ENCODE assay signal across 18 cellular contexts in the genomic region with DNA sequence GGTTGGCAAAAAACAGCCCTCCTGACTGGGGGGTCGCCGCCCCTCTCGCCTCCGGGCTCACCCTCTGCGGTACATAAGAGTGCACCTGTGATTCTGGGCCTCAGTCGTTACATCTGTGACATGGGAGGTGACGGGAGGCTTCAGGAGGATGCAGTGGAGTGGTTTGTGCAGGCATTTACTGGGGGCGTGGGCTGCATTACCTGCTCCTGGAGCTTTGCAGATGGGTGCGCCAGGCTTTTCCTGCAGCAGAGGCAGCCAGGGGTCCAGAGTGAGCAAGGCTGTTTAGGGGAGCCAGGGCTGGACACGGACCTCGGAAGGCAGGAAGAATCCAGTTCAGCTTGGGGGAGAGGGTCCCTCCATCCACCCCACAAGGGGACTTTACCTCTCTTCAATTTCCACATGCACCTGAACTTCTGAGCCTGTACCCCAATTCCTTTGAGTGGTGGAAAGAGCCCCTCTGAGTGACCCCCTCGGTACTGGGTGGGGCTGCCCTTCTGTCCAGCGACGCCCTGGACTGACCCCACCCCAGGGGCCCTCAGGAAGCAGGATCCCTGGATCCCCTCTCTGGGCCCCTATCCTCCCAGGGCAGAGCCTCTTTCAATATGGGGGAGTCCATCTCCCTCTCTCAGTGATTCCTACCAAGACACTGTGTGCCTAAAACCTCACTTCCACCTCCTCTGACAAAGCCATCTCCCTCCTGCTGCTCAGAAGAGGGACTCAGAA.
DNase-seq lines count a peak whose midpoint lies in the region; ATAC-seq and TF ChIP-seq lines count a peak whose summit lies in the region.
"Had no signal": no experiment of that assay in that cellular context is flagged by ENCODE, and none has a peak within 500 bp of the region (broad histone marks: within the 10 kb centered on the region; RNA-seq: fewer than 3 reads in every experiment).

No MANE protein-coding gene starts in this region.

- WGBS in smooth muscle cell (ENCODE audit: low lambda C conversion rate): 93% methylated on average over 14 of the region's 14 CpGs

- H3K4me3 Mint-ChIP-seq in activated naive CD8-positive, alpha-beta T cell treated with anti-CD3 and anti-CD28 coated beads, Interleukin-2, amount 10 ng/mL, durations not matched to agents 7 days and 5 days: no peak overlapping the region
- no peak overlapping the region for H3K4me3 Mint-ChIP-seq in activated naive CD8-positive, alpha-beta T cell treated with anti-CD3 and anti-CD28 coated beads, Interleukin-2, amount 50 U/mL, for 24 hours
- peak overlapping the region; percentile 51 for H3K4me3 Mint-ChIP-seq in endothelial cell (ENCODE audit: unreplicated experiment)
- H3K4me3 Mint-ChIP-seq: CD14-positive monocyte, GM23338 had no signal

- no peak for TF ChIP-seq CTCF in endothelial cell (IDR thresholded peaks at IDR 0.05; ENCODE audit: unreplicated experiment)
- no peak for TF ChIP-seq CTCF in smooth muscle cell (IDR thresholded peaks at IDR 0.05; ENCODE audit: borderline replicate concordance, insufficient read depth, poor library complexity, severe bottlenecking)

- POLR2A ChIA-PET in activated naive CD8-positive, alpha-beta T cell treated with anti-CD3 and anti-CD28 coated beads, Interleukin-2, amount 10 ng/mL, durations not matched to agents 7 days and 5 days (lab: Charles Lee): no interaction called here

- H3K79me2 ChIP-seq in smooth muscle cell (ENCODE audit: low read depth): no peaks in the 10 kb centered on the region

- no peaks in the 10 kb centered on the region for H3K36me3 ChIP-seq in KOPT-K1 (ENCODE audit: insufficient read depth, low read length)
- H3K36me3 ChIP-seq in smooth muscle cell (ENCODE audit: low read depth): no peaks in the 10 kb centered on the region

- H2AFZ ChIP-seq in smooth muscle cell (ENCODE audit: low read depth): no peak overlapping the region
- H2AFZ ChIP-seq: GM23338 had no signal

- no peaks in the 10 kb centered on the region for H3K4me1 ChIP-seq in smooth muscle cell (ENCODE audit: low read depth)

- H3K9me3 ChIP-seq in KOPT-K1 (ENCODE audit: insufficient read depth, low read length, poor library complexity, severe bottlenecking) (no peaks in the 10 kb centered on the region), smooth muscle cell (replicated peaks; ENCODE audit: low read depth) (no peaks in the 10 kb centered on the region)

- H3K27ac Mint-ChIP-seq in activated naive CD8-positive, alpha-beta T cell treated with anti-CD3 and anti-CD28 coated beads, Interleukin-2, amount 10 ng/mL, durations not matched to agents 7 days and 5 days: no peak overlapping the region
- no peak overlapping the region for H3K27ac Mint-ChIP-seq in activated naive CD8-positive, alpha-beta T cell treated with anti-CD3 and anti-CD28 coated beads, Interleukin-2, amount 50 U/mL, for 24 hours
- no peak overlapping the region for H3K27ac Mint-ChIP-seq in endothelial cell (ENCODE audit: unreplicated experiment)
- H3K27ac Mint-ChIP-seq: GM23338 had no signal

- H3K4me2 ChIP-seq in smooth muscle cell: no peak overlapping the region
- H3K4me2 ChIP-seq: GM23338 had no signal

- no peaks in the 10 kb centered on the region for H4K20me1 ChIP-seq in smooth muscle cell (ENCODE audit: low read depth)

- no peaks in the 10 kb centered on the region for H3K27me3 Mint-ChIP-seq in activated naive CD8-positive, alpha-beta T cell treated with anti-CD3 and anti-CD28 coated beads, Interleukin-2, amount 10 ng/mL, durations not matched to agents 7 days and 5 days
- H3K27me3 Mint-ChIP-seq in activated naive CD8-positive, alpha-beta T cell treated with anti-CD3 and anti-CD28 coated beads, Interleukin-2, amount 50 U/mL, for 24 hours: no peaks in the 10 kb centered on the region
- peaks cover 12% of the 10 kb centered on the region for H3K27me3 Mint-ChIP-seq in endothelial cell (ENCODE audit: unreplicated experiment)

- H3K4me1 Mint-ChIP-seq in activated naive CD8-positive, alpha-beta T cell treated with anti-CD3 and anti-CD28 coated beads, Interleukin-2, amount 10 ng/mL, durations not matched to agents 7 days and 5 days: peaks cover 2% of the 10 kb centered on the region
- H3K4me1 Mint-ChIP-seq in activated naive CD8-positive, alpha-beta T cell treated with anti-CD3 and anti-CD28 coated beads, Interleukin-2, amount 50 U/mL, for 24 hours: no peaks in the 10 kb centered on the region
- H3K4me1 Mint-ChIP-seq in endothelial cell (ENCODE audit: unreplicated experiment): no peaks in the 10 kb centered on the region
- H3K4me1 Mint-ChIP-seq: CD14-positive monocyte had no signal

- H3K9me3 Mint-ChIP-seq in activated naive CD8-positive, alpha-beta T cell treated with anti-CD3 and anti-CD28 coated beads, Interleukin-2, amount 10 ng/mL, durations not matched to agents 7 days and 5 days: no peaks in the 10 kb centered on the region
- no peaks in the 10 kb centered on the region for H3K9me3 Mint-ChIP-seq in activated naive CD8-positive, alpha-beta T cell treated with anti-CD3 and anti-CD28 coated beads, Interleukin-2, amount 50 U/mL, for 24 hours
- no peaks in the 10 kb centered on the region for H3K9me3 Mint-ChIP-seq in endothelial cell (ENCODE audit: unreplicated experiment)

- peak overlapping the region; percentile 65 for H3K27ac ChIP-seq in KOPT-K1 (ENCODE audit: low read depth, low read length, poor library complexity, severe bottlenecking)
- no peak overlapping the region for H3K27ac ChIP-seq in smooth muscle cell (ENCODE audit: low read depth)
- H3K27ac ChIP-seq: HL-60 had no signal

- intact Hi-C loops in posterior vena cava (cut with DNase I): no loop called here

- H3K4me3 ChIP-seq in smooth muscle cell: no peak overlapping the region
- H3K4me3 ChIP-seq: GM23338 had no signal

- no peak for ATAC-seq in activated naive CD8-positive, alpha-beta T cell treated with anti-CD3 and anti-CD28 coated beads, Interleukin-2, amount 10 ng/mL, durations not matched to agents 7 days and 5 days (ENCODE audit: low read depth)
- ATAC-seq in activated naive CD8-positive, alpha-beta T cell treated with anti-CD3 and anti-CD28 coated beads, Interleukin-2, amount 50 U/mL, for 24 hours: no peak
- ATAC-seq: GM23338 had no signal

- peak; percentile 14 for DNase-seq in activated naive CD8-positive, alpha-beta T cell treated with anti-CD3 and anti-CD28 coated beads, Interleukin-2, amount 10 ng/mL, durations not matched to agents 7 days and 5 days
- DNase-seq in activated naive CD8-positive, alpha-beta T cell treated with anti-CD3 and anti-CD28 coated beads, Interleukin-2, amount 50 U/mL, for 24 hours: no peak
- DNase-seq in endothelial cell (ENCODE audit: low spot score) (no peak), posterior vena cava (ENCODE audit: low spot score) (peak; percentile 61), NCI-H446 treated with DMSO at 0.1 percent for 48 hours (lab: John Stamatoyannopoulos, UW) (no peak), T-helper 1 cell (no peak), smooth muscle cell (lab: John Stamatoyannopoulos, UW; ENCODE audit: unreplicated experiment) (no peak)
- DNase-seq: COR-L47, DMS153, EL, KBM-7, NCI-H1417 treated with DMSO at 0.1 percent for 48 hours, NCI-H1930, NCI-H748 treated with DMSO at 0.1 percent for 48 hours had no signal

- H3K9ac ChIP-seq in smooth muscle cell (ENCODE audit: low read depth): no peak overlapping the region

- H3F3A ChIP-seq in smooth muscle cell (ENCODE audit: low read depth): no peaks in the 10 kb centered on the region

- H3K27me3 ChIP-seq in smooth muscle cell (ENCODE audit: low read depth): no peaks in the 10 kb centered on the region

- H3K36me3 Mint-ChIP-seq in activated naive CD8-positive, alpha-beta T cell treated with anti-CD3 and anti-CD28 coated beads, Interleukin-2, amount 10 ng/mL, durations not matched to agents 7 days and 5 days: no peaks in the 10 kb centered on the region
- H3K36me3 Mint-ChIP-seq in activated naive CD8-positive, alpha-beta T cell treated with anti-CD3 and anti-CD28 coated beads, Interleukin-2, amount 50 U/mL, for 24 hours (ENCODE audit: low read depth): no peaks in the 10 kb centered on the region
- no peaks in the 10 kb centered on the region for H3K36me3 Mint-ChIP-seq in endothelial cell (ENCODE audit: low read depth, unreplicated experiment)
- H3K36me3 Mint-ChIP-seq: CD14-positive monocyte had no signal

Comparison
In these comparisons a context has a peak if more than half of its experiments do, and no peak if none do; other contexts are left out.
1. DNase-seq: peak in activated naive CD8-positive, alpha-beta T cell treated with anti-CD3 and anti-CD28 coated beads, Interleukin-2, amount 10 ng/mL, durations not matched to agents 7 days and 5 days (single experiment) and posterior vena cava (single experiment); none in activated naive CD8-positive, alpha-beta T cell treated with anti-CD3 and anti-CD28 coated beads, Interleukin-2, amount 50 U/mL, for 24 hours (single experiment), endothelial cell (single experiment), NCI-H446 treated with DMSO at 0.1 percent for 48 hours (single experiment), T-helper 1 cell (0 of 5) and smooth muscle cell (single experiment).